In genomic region chr4:89301902-89302301, GRCh38 we compare ENCODE assay signal across 16 cellular contexts. TPM values are rescaled to one million over a fixed set of nuclear protein-coding genes. Genes with fewer than 3 reads are reported as not detected.
DNase-seq lines count a peak whose midpoint lies in the region; ATAC-seq and TF ChIP-seq lines count a peak whose summit lies in the region.
"Had no signal": no experiment of that assay in that cellular context is flagged by ENCODE, and none has a peak within 500 bp of the region (broad histone marks: within the 10 kb centered on the region; RNA-seq: fewer than 3 reads in every experiment).

No MANE protein-coding gene starts in this region.

- H3K4me3 ChIP-seq in CD8-positive, alpha-beta memory T cell (ENCODE audit: low read length): no peak overlapping the region
- peak overlapping the region; percentile 20 for H3K4me3 ChIP-seq in naive thymus-derived CD4-positive, alpha-beta T cell (ENCODE audit: low read length)
- H3K4me3 ChIP-seq in uterus: no peak overlapping the region

- TF ChIP-seq CTCF in uterus (IDR thresholded peaks at IDR 0.05) (no peak), GM20000 (IDR thresholded peaks at IDR 0.05; ENCODE audit: extremely low read depth, missing control alignments) (no peak)

- no peaks in the 10 kb centered on the region for H3K36me3 ChIP-seq in CD8-positive, alpha-beta memory T cell (ENCODE audit: insufficient read depth, low read length)
- no peaks in the 10 kb centered on the region for H3K36me3 ChIP-seq in naive thymus-derived CD4-positive, alpha-beta T cell (ENCODE audit: control insufficient read depth in 2 of 3, insufficient read depth in 3 of 3, low read length in 3 of 3)
- no peaks in the 10 kb centered on the region for H3K36me3 ChIP-seq in uterus

- H3K4me1 Mint-ChIP-seq in activated T-cell treated with anti-CD3 and anti-CD28 coated beads, Interleukin-2, amount 50 U/mL, for 4 hours (ENCODE audit: low read depth): peaks cover 86% of the 10 kb centered on the region
- H3K4me1 Mint-ChIP-seq in CD8-positive, alpha-beta memory T cell: peaks cover 73 to 95% (median 89%) of the 10 kb centered on the region in 3 donors
- peaks cover 80% of the 10 kb centered on the region for H3K4me1 Mint-ChIP-seq in activated CD8-positive, alpha-beta T cell treated with anti-CD3 and anti-CD28 coated beads, Interleukin-2, amount 10 ng/mL, durations not matched to agents 7 days and 5 days (ENCODE audit: low read depth)
- peaks cover 56 to 100% (median 83%) of the 10 kb centered on the region in 7 donors for H3K4me1 Mint-ChIP-seq in naive thymus-derived CD4-positive, alpha-beta T cell

- H3K27me3 Mint-ChIP-seq in activated T-cell treated with anti-CD3 and anti-CD28 coated beads, Interleukin-2, amount 50 U/mL, for 4 hours (ENCODE audit: low read depth): no peaks in the 10 kb centered on the region
- H3K27me3 Mint-ChIP-seq in CD8-positive, alpha-beta memory T cell: no peaks in the 10 kb centered on the region
- H3K27me3 Mint-ChIP-seq in activated CD8-positive, alpha-beta T cell treated with anti-CD3 and anti-CD28 coated beads, Interleukin-2, amount 10 ng/mL, durations not matched to agents 7 days and 5 days (ENCODE audit: low read depth): no peaks in the 10 kb centered on the region
- H3K27me3 Mint-ChIP-seq in naive thymus-derived CD4-positive, alpha-beta T cell: no peaks in the 10 kb centered on the region

- peaks cover 78% of the 10 kb centered on the region for H3K4me1 ChIP-seq in CD8-positive, alpha-beta memory T cell (ENCODE audit: insufficient read depth, low read length)
- peaks cover 41 to 53% of the 10 kb centered on the region in 2 donors for H3K4me1 ChIP-seq in naive thymus-derived CD4-positive, alpha-beta T cell (ENCODE audit: control insufficient read depth in 2 of 2, insufficient read depth in 2 of 2, low read length in 2 of 2)
- no peaks in the 10 kb centered on the region for H3K4me1 ChIP-seq in uterus

- peak overlapping the region; percentile 79 for H3K4me3 Mint-ChIP-seq in activated T-cell treated with anti-CD3 and anti-CD28 coated beads, Interleukin-2, amount 50 U/mL, for 4 hours
- H3K4me3 Mint-ChIP-seq in CD8-positive, alpha-beta memory T cell: peak overlapping the region; percentile 28 to 84 (median 77)
- peak overlapping the region; percentile 69 for H3K4me3 Mint-ChIP-seq in activated CD8-positive, alpha-beta T cell treated with anti-CD3 and anti-CD28 coated beads, Interleukin-2, amount 10 ng/mL, durations not matched to agents 7 days and 5 days
- peak overlapping the region in 6 of 10 donors; percentile 1 to 88 (median 36) for H3K4me3 Mint-ChIP-seq in naive thymus-derived CD4-positive, alpha-beta T cell
- H3K4me3 Mint-ChIP-seq: mesothelial cell of epicardium had no signal

- TF ChIP-seq POLR2A in uterus (IDR thresholded peaks at IDR 0.05): no peak

- H3K9me3 Mint-ChIP-seq in activated T-cell treated with anti-CD3 and anti-CD28 coated beads, Interleukin-2, amount 50 U/mL, for 4 hours: no peaks in the 10 kb centered on the region
- H3K9me3 Mint-ChIP-seq in CD8-positive, alpha-beta memory T cell: no peaks in the 10 kb centered on the region
- no peaks in the 10 kb centered on the region for H3K9me3 Mint-ChIP-seq in activated CD8-positive, alpha-beta T cell treated with anti-CD3 and anti-CD28 coated beads, Interleukin-2, amount 10 ng/mL, durations not matched to agents 7 days and 5 days (ENCODE audit: insufficient read depth)
- peaks cover 0 to 1% (median 0%) of the 10 kb centered on the region in 11 donors for H3K9me3 Mint-ChIP-seq in naive thymus-derived CD4-positive, alpha-beta T cell
- H3K9me3 Mint-ChIP-seq: mesothelial cell of epicardium had no signal

- ATAC-seq in activated T-cell treated with anti-CD3 and anti-CD28 coated beads, Interleukin-2, amount 50 U/mL, for 4 hours: no peak
- ATAC-seq in activated CD8-positive, alpha-beta T cell treated with anti-CD3 and anti-CD28 coated beads, Interleukin-2, amount 10 ng/mL, durations not matched to agents 7 days and 5 days: no peak
- ATAC-seq in naive thymus-derived CD4-positive, alpha-beta T cell: no peak
- ATAC-seq: sciatic nerve had no signal

- DNase-seq in activated T-cell treated with anti-CD3 and anti-CD28 coated beads, Interleukin-2, amount 50 U/mL, for 4 hours: no peak
- DNase-seq in activated T-cell treated with anti-CD3 and anti-CD28 coated beads, Interleukin-2, amount 50 U/mL, for 1 hour: no peak
- DNase-seq in CD8-positive, alpha-beta memory T cell: no peak
- no peak for DNase-seq in activated CD8-positive, alpha-beta T cell treated with anti-CD3 and anti-CD28 coated beads, Interleukin-2, amount 10 ng/mL, durations not matched to agents 7 days and 5 days
- no peak for DNase-seq in naive thymus-derived CD4-positive, alpha-beta T cell
- DNase-seq in uterus: no peak
- no peak for DNase-seq in activated effector memory CD4-positive, alpha-beta T cell treated with anti-CD3 and anti-CD28 coated beads, Interleukin-2, amount 50 U/mL, for 16 hours
- no peak for DNase-seq in GM20000 (ENCODE audit: low spot score)
- DNase-seq: amniotic stem cell; EL; NCI-H1417 treated with DMSO at 0.1 percent for 48 hours; RPMI8226; stimulated activated CD4-positive, alpha-beta T cell treated with anti-CD3 and anti-CD28 coated beads, Interleukin-2, amount 100 ng/mL, for 24 hours; WERI-Rb-1 had no signal

- intact Hi-C loops in naive thymus-derived CD4-positive, alpha-beta T cell (cut with micrococcal nuclease): loop anchor here (5.0 to 10.0 kb wide), 4 partner anchors 480 to 1017 kb away; partner anchors contain the start of genes HERC3 (in 1 of the 2), PPM1K (in 1 of the 2) and PYURF (in 1 of the 2)
- intact Hi-C loops in uterus (cut with DNase I; ENCODE audit: low total_unique reads): no loop called here

- H3K27ac Mint-ChIP-seq in CD8-positive, alpha-beta memory T cell: peak overlapping the region; percentile 68 to 100 (median 97)
- peak overlapping the region; percentile 85 for H3K27ac Mint-ChIP-seq in activated CD8-positive, alpha-beta T cell treated with anti-CD3 and anti-CD28 coated beads, Interleukin-2, amount 10 ng/mL, durations not matched to agents 7 days and 5 days
- H3K27ac Mint-ChIP-seq in naive thymus-derived CD4-positive, alpha-beta T cell: peak overlapping the region in 8 of 9 donors; percentile 87 to 98 (median 93)
- H3K27ac Mint-ChIP-seq: mesothelial cell of epicardium had no signal

- peaks cover 5% of the 10 kb centered on the region for H3K36me3 Mint-ChIP-seq in activated T-cell treated with anti-CD3 and anti-CD28 coated beads, Interleukin-2, amount 50 U/mL, for 4 hours (ENCODE audit: insufficient read depth)
- peaks cover 5 to 9% (median 6%) of the 10 kb centered on the region in 3 donors for H3K36me3 Mint-ChIP-seq in CD8-positive, alpha-beta memory T cell
- H3K36me3 Mint-ChIP-seq in activated CD8-positive, alpha-beta T cell treated with anti-CD3 and anti-CD28 coated beads, Interleukin-2, amount 10 ng/mL, durations not matched to agents 7 days and 5 days (ENCODE audit: low read depth): peaks cover 63% of the 10 kb centered on the region
- peaks cover 0 to 40% (median 0%) of the 10 kb centered on the region in 5 donors for H3K36me3 Mint-ChIP-seq in naive thymus-derived CD4-positive, alpha-beta T cell
- H3K36me3 Mint-ChIP-seq: mesothelial cell of epicardium had no signal

- CTCF ChIA-PET in CD8-positive, alpha-beta memory T cell (lab: Charles Lee): interaction anchor here (1.0 to 5.7 kb wide), 4 partner anchors 14 to 47 kb away, joined by 3 to 46 read pairs (median 7); no protein-coding TSS in a partner anchor
- CTCF ChIA-PET in activated CD8-positive, alpha-beta T cell treated with anti-CD3 and anti-CD28 coated beads, Interleukin-2, amount 10 ng/mL, durations not matched to agents 7 days and 5 days (lab: Charles Lee): interaction anchor here (1.4 to 3.7 kb wide), 4 partner anchors 8 to 75 kb away, joined by 3 to 22 read pairs (median 10); no protein-coding TSS in a partner anchor
- CTCF ChIA-PET in naive thymus-derived CD4-positive, alpha-beta T cell (lab: Charles Lee): interaction anchor here (1.1 to 2.0 kb wide), 3 partner anchors 16 to 97 kb away, joined by 3 to 4 read pairs (median 3); no protein-coding TSS in a partner anchor

- H3K27me3 ChIP-seq in CD8-positive, alpha-beta memory T cell (ENCODE audit: insufficient read depth, low read length, poor library complexity, severe bottlenecking): no peaks in the 10 kb centered on the region
- no peaks in the 10 kb centered on the region for H3K27me3 ChIP-seq in naive thymus-derived CD4-positive, alpha-beta T cell (ENCODE audit: control insufficient read depth in 2 of 2, insufficient read depth in 2 of 2, low read length in 2 of 2)
- no peaks in the 10 kb centered on the region for H3K27me3 ChIP-seq in uterus

- no peaks in the 10 kb centered on the region for H3K9me3 ChIP-seq in CD8-positive, alpha-beta memory T cell (ENCODE audit: low read length)
- no peaks in the 10 kb centered on the region for H3K9me3 ChIP-seq in naive thymus-derived CD4-positive, alpha-beta T cell (ENCODE audit: control insufficient read depth in 2 of 3, low read length in 3 of 3)
- no peaks in the 10 kb centered on the region for H3K9me3 ChIP-seq in uterus

- POLR2A ChIA-PET in CD8-positive, alpha-beta memory T cell (lab: Charles Lee): interaction anchor here (3.0 kb wide), 1 partner anchor 12 kb away, joined by 12 read pairs; no protein-coding TSS in a partner anchor
- POLR2A ChIA-PET in activated CD8-positive, alpha-beta T cell treated with anti-CD3 and anti-CD28 coated beads, Interleukin-2, amount 10 ng/mL, durations not matched to agents 7 days and 5 days (lab: Charles Lee): interaction anchor here (2.5 to 5.1 kb wide), 3 partner anchors 8 to 18 kb away, joined by 8 to 41 read pairs (median 9); no protein-coding TSS in a partner anchor
- POLR2A ChIA-PET in naive thymus-derived CD4-positive, alpha-beta T cell (lab: Charles Lee): interaction anchor here (0.5 to 2.1 kb wide), 2 partner anchors 43 to 76 kb away, joined by 3 to 5 read pairs; no protein-coding TSS in a partner anchor

- H3K27ac ChIP-seq in CD8-positive, alpha-beta memory T cell (ENCODE audit: low read depth, low read length): no peak overlapping the region
- H3K27ac ChIP-seq in naive thymus-derived CD4-positive, alpha-beta T cell (ENCODE audit: low read depth, low read length): peak overlapping the region; percentile 41
- H3K27ac ChIP-seq in uterus: no peak overlapping the region
- H3K27ac ChIP-seq: WERI-Rb-1 had no signal

RNA-seq across cellular contexts. Expression of gene GPRIN3, which starts 5.7 kb away (rescaled TPM):
- total RNA-seq in activated T-cell treated with anti-CD3 and anti-CD28 coated beads, Interleukin-2, amount 50 U/mL, for 4 hours: 10 to 100 TPM in 2 of 3 donors, 1 to 10 TPM in 1; 7.4 to 13.2 (median 10.6) TPM
- 10 to 100 TPM; 15.6 to 16.2 TPM for total RNA-seq in CD8-positive, alpha-beta memory T cell
- polyA plus RNA-seq in CD8-positive, alpha-beta memory T cell: 16.5 TPM
- 10 to 100 TPM; 40.6 to 40.8 TPM for total RNA-seq in activated CD8-positive, alpha-beta T cell treated with anti-CD3 and anti-CD28 coated beads, Interleukin-2, amount 10 ng/mL, durations not matched to agents 7 days and 5 days
- 10 to 100 TPM; 10.2 to 55.5 (median 24.8) TPM for total RNA-seq in naive thymus-derived CD4-positive, alpha-beta T cell
- 1 to 10 TPM; 7.3 to 8.1 TPM for polyA plus RNA-seq in naive thymus-derived CD4-positive, alpha-beta T cell
- 1 to 10 TPM; 1.2 to 9.7 (median 3.2) TPM for total RNA-seq in uterus
